6 cellular contexts compared by ENCODE assay signal in the genomic region with DNA sequence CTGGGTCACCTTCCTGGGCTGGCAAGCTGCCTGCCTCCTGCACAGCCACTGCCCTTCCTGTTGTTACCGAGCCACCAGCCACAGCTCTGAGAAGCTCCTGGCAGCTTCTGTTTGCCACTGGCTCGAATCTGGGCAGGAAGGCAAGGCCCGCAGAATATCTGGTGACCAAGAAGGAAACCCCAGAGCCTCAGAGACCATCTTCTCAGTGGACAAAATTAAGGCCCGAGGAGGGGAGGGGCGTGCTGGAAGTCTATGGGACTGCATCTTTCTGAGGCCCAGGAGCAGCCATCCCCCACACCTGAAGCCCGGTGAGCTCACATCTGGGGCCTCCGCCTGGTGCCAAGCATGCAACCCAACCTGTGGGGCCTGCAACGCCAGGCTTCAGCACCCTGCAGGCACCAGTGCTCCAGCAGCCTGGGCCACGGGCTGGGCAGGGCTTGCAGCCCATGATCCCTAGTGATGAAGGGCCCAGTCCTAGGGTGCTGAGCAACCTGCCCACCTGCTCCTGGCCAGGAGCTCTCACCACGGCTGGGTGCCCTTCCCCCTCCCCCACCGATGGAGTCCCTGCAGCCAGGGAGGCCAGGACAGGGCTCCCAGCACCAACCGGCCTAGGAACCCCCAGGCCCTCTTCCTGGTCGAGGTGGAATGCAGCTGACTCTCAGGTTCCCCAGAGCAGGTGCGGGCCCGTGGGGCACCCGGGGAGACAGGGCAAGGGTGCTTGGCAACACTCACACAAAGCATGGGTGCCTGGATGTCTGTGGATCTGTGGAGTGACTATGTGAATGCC. TPM values are rescaled to one million over a fixed set of nuclear protein-coding genes. Genes with fewer than 3 reads are reported as not detected.
DNase-seq lines count a peak whose midpoint lies in the region; ATAC-seq and TF ChIP-seq lines count a peak whose summit lies in the region.

No MANE protein-coding gene starts in this region.

- peaks cover 4% of the 10 kb centered on the region for H3K36me3 ChIP-seq in OCI-LY3 (replicated peaks; ENCODE audit: low read depth, low read length)

- peaks cover 27% of the 10 kb centered on the region for H4K20me1 ChIP-seq in OCI-LY3 (ENCODE audit: insufficient read depth, low read length)

- H3K27me3 ChIP-seq in OCI-LY3 (ENCODE audit: low read depth, low read length) = no peaks in the 10 kb centered on the region

- H3K9me3 ChIP-seq in OCI-LY3 (ENCODE audit: insufficient read depth, low read length) = no peaks in the 10 kb centered on the region

- H3K9ac ChIP-seq in OCI-LY3 (ENCODE audit: low read length) = peak overlapping the region; percentile 62

- no peak overlapping the region for H3K27ac ChIP-seq in OCI-LY3 (ENCODE audit: low read length)

- peak overlapping the region; percentile 73 for H3K27ac Mint-ChIP-seq in stimulated activated memory B cell treated with anti-CD40 and anti-IgM and Interleukin-4, amounts not matched to agents 10 μg/mL and 1 μg/mL and 100 μg/mL, for 72 hours

- H3K4me3 ChIP-seq in OCI-LY3 (ENCODE audit: low read length) = peak overlapping the region; percentile 81
- peak overlapping the region; percentile 92 for H3K4me3 ChIP-seq in epithelial cell of proximal tubule (ENCODE audit: low read depth, low read length)

- H3K9me3 Mint-ChIP-seq in stimulated activated memory B cell treated with anti-CD40 and anti-IgM and Interleukin-4, amounts not matched to agents 10 μg/mL and 1 μg/mL and 100 μg/mL, for 72 hours = no peaks in the 10 kb centered on the region

- H2AFZ ChIP-seq in OCI-LY3 (ENCODE audit: low read depth, low read length) = no peak overlapping the region

- no peak for ATAC-seq in stimulated activated memory B cell treated with anti-CD40 and anti-IgM and Interleukin-4, amounts not matched to agents 10 μg/mL and 1 μg/mL and 100 μg/mL, for 72 hours

- peak overlapping the region; percentile 89 for H3K4me3 Mint-ChIP-seq in stimulated activated memory B cell treated with anti-CD40 and anti-IgM and Interleukin-4, amounts not matched to agents 10 μg/mL and 1 μg/mL and 100 μg/mL, for 72 hours

- peaks cover 15% of the 10 kb centered on the region for H3K4me1 ChIP-seq in OCI-LY3 (ENCODE audit: low read length)

- H3K4me1 Mint-ChIP-seq in stimulated activated memory B cell treated with anti-CD40 and anti-IgM and Interleukin-4, amounts not matched to agents 10 μg/mL and 1 μg/mL and 100 μg/mL, for 72 hours = peaks cover 65% of the 10 kb centered on the region

- DNase-seq in epithelial cell of proximal tubule (ENCODE audit: low read depth) = no peak
- no peak for DNase-seq in A172 (ENCODE audit: low spot score)
- DNase-seq in NCI-H345 (lab: John Stamatoyannopoulos, UW) = no peak
- no peak for DNase-seq in NCI-H1694 (lab: John Stamatoyannopoulos, UW)

- TF ChIP-seq CTCF in OCI-LY3 (IDR thresholded peaks at IDR 0.05; ENCODE audit: low read depth, low read length) (no peak), epithelial cell of proximal tubule (conservative IDR thresholded peaks at IDR 0.05; ENCODE audit: low read depth, low read length) (no peak)

- H3K27me3 Mint-ChIP-seq in stimulated activated memory B cell treated with anti-CD40 and anti-IgM and Interleukin-4, amounts not matched to agents 10 μg/mL and 1 μg/mL and 100 μg/mL, for 72 hours = no peaks in the 10 kb centered on the region

- peaks cover 48% of the 10 kb centered on the region for H3K79me2 ChIP-seq in OCI-LY3 (ENCODE audit: low read length)

- H3K4me2 ChIP-seq in OCI-LY3 (ENCODE audit: low read length) = peak overlapping the region; percentile 94

- H3K36me3 Mint-ChIP-seq in stimulated activated memory B cell treated with anti-CD40 and anti-IgM and Interleukin-4, amounts not matched to agents 10 μg/mL and 1 μg/mL and 100 μg/mL, for 72 hours = peaks cover 16% of the 10 kb centered on the region

RNA-seq across cellular contexts. Expression of gene CPTP, which starts 0.9 kb away (rescaled TPM):
- 40.1 and 42.4 TPM in 2 replicates for total RNA-seq in epithelial cell of proximal tubule
- total RNA-seq in A172 (2014; rRNA removed; shearing (Covaris generic)) = 17.0 and 19.5 TPM in 2 replicates

RNA-seq across cellular contexts. Expression of gene INTS11, which starts 1.0 kb away (rescaled TPM):
- total RNA-seq in epithelial cell of proximal tubule = 58.7 and 118 TPM in 2 replicates
- 48.4 and 56.7 TPM in 2 replicates for total RNA-seq in A172 (2014; rRNA removed; shearing (Covaris generic))

RNA-seq across cellular contexts. Expression of gene TAS1R3, which starts 5.6 kb away (rescaled TPM):
- not detected in 2 replicates for total RNA-seq in epithelial cell of proximal tubule
- total RNA-seq in A172 (2014; rRNA removed; shearing (Covaris generic)) = 0.22 and 0.33 TPM in 2 replicates

RNA-seq across cellular contexts. Expression of gene PUSL1, which starts 17.1 kb away (rescaled TPM):
- 46.5 and 92.7 TPM in 2 replicates for total RNA-seq in epithelial cell of proximal tubule
- 15.6 and 17.3 TPM in 2 replicates for total RNA-seq in A172 (2014; rRNA removed; shearing (Covaris generic))

RNA-seq across cellular contexts. Expression of gene ACAP3, which starts 17.8 kb away (rescaled TPM):
- total RNA-seq in epithelial cell of proximal tubule = 21.8 and 29.1 TPM in 2 replicates
- total RNA-seq in A172 (2014; rRNA removed; shearing (Covaris generic)) = 37.2 and 37.5 TPM in 2 replicates
